In the genomic region with DNA sequence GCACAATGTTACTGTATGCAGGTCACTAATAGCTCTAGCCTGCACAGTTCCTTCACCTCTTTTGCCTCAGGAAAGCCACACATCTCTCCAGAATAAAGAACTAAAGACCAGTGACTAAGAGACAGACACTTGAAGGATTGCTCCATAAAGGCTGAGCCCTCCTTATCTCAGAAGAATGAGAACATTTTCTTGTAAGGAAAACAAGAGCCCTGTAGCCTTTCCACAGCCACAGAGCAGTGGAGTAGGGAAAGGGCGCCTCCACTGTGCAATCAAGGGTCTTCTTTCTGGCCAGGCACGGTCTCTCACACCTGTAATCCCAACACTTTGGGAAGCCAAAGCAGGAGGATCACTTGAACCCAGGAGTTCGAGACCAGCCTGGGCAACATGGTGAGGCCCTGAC, we compare ENCODE assay signal across 17 cellular contexts.
A peak's percentile ranks its signal among the peaks of the same experiment; 100 is the strongest.
DNase-seq lines count a peak whose midpoint lies in the region; ATAC-seq, FAIRE-seq and TF ChIP-seq lines count a peak whose summit lies in the region.
"Had no signal": no experiment of that assay in that cellular context is flagged by ENCODE, and none has a peak within 500 bp of the region (broad histone marks: within the 10 kb centered on the region; RNA-seq: fewer than 3 reads in every experiment).

No MANE protein-coding gene starts in this region.

- no peak for TF ChIP-seq CTCF in HepG2 (CRISPR knock-in tag; IDR thresholded peaks at IDR 0.05)
- TF ChIP-seq CTCF in right lobe of liver (IDR thresholded peaks at IDR 0.05) = no peak
- TF ChIP-seq CTCF in lower lobe of right lung (IDR thresholded peaks at IDR 0.05) = no peak
- no peak for TF ChIP-seq CTCF in upper lobe of right lung (IDR thresholded peaks at IDR 0.05)
- TF ChIP-seq CTCF in osteocyte (IDR thresholded peaks at IDR 0.05) = no peak

- TF ChIP-seq RAD21 in HepG2 (CRISPR knock-in tag; IDR thresholded peaks at IDR 0.05) = no peak

- intact Hi-C loops in HepG2 (cut with micrococcal nuclease; ENCODE audit: unreplicated experiment) (no loop called here), right lobe of liver (cut with DNase I) (no loop called here), lower lobe of right lung (cut with DNase I) (no loop called here), upper lobe of right lung (cut with DNase I) (no loop called here)

- H3K27ac Mint-ChIP-seq in osteocyte (ENCODE audit: unreplicated experiment) = no peak overlapping the region
- no peak overlapping the region for H3K27ac Mint-ChIP-seq in natural killer cell treated with Interleukin-12 subunit alpha and Interleukin-12 subunit beta and Interleukin-15 and Interleukin-18, amount 100 ng/mL, for 72 hours
- H3K27ac Mint-ChIP-seq: HFFc6 had no signal

- FAIRE-seq in HepG2 (lab: Jason Lieb, UNC) = no peak
- FAIRE-seq: A204.1 had no signal

- POLR2A ChIA-PET in HepG2 (lab: Yijun Ruan, JAX) = no interaction called here

- 31% methylated on average over 3 of the region's 3 CpGs for WGBS in HepG2 (ENCODE audit: low lambda C conversion rate)
- WGBS in right lobe of liver (ENCODE audit: insufficient coverage, low coverage, low lambda C conversion rate, missing lambda C conversion rate) = 50% methylated on average over 3 of the region's 3 CpGs
- WGBS in esophagus, 2 donors = 87 to 89% methylated on average over 3 of the region's 3 CpGs

- no peaks in the 10 kb centered on the region for H3K4me1 Mint-ChIP-seq in osteocyte (ENCODE audit: unreplicated experiment)
- no peaks in the 10 kb centered on the region for H3K4me1 Mint-ChIP-seq in natural killer cell treated with Interleukin-12 subunit alpha and Interleukin-12 subunit beta and Interleukin-15 and Interleukin-18, amount 100 ng/mL, for 72 hours (ENCODE audit: low read depth in 2 of 2)

- H3K4me2 ChIP-seq in HepG2 (ENCODE audit: low read depth, low read length) = no peak overlapping the region

- in situ Hi-C loops in HepG2 (cut with HindIII; ENCODE audit: extremely low pct_ligation_motif_present, low pct_unique_long_range_greater_than_20kb) = no loop called here

- no peaks in the 10 kb centered on the region for H3K36me3 ChIP-seq in HepG2 (replicated peaks in 1 of 2; ENCODE audit: control insufficient read depth in 1 of 2, insufficient read depth in 2 of 2, low read length in 2 of 2)
- H3K36me3 ChIP-seq in right lobe of liver = no peaks in the 10 kb centered on the region
- peaks cover 0 to 2% of the 10 kb centered on the region in 2 donors for H3K36me3 ChIP-seq in esophagus (ENCODE audit: control insufficient read depth in 2 of 2, insufficient read depth in 2 of 2, low read length in 1 of 2)
- H3K36me3 ChIP-seq in lower lobe of right lung = no peaks in the 10 kb centered on the region
- no peaks in the 10 kb centered on the region for H3K36me3 ChIP-seq in upper lobe of right lung

- H3K27ac ChIP-seq in HepG2 (ENCODE audit: extremely low read length, insufficient read depth, low read length) (no peak overlapping the region), right lobe of liver (no peak overlapping the region), esophagus (ENCODE audit: low read depth in 2 of 2, low read length in 1 of 2) (peak overlapping the region; percentile 69 to 89), lower lobe of right lung (no peak overlapping the region), upper lobe of right lung (no peak overlapping the region)

- H3K27me3 Mint-ChIP-seq in osteocyte (ENCODE audit: unreplicated experiment) = peaks cover 18% of the 10 kb centered on the region
- no peaks in the 10 kb centered on the region for H3K27me3 Mint-ChIP-seq in natural killer cell treated with Interleukin-12 subunit alpha and Interleukin-12 subunit beta and Interleukin-15 and Interleukin-18, amount 100 ng/mL, for 72 hours

- no peak for TF ChIP-seq EP300 in HepG2 (IDR thresholded peaks at IDR 0.05; ENCODE audit: low read depth in 2 of 2, low read length in 2 of 2)
- no peak for TF ChIP-seq EP300 in HepG2 (CRISPR knock-in tag; IDR thresholded peaks at IDR 0.05; ENCODE audit: borderline replicate concordance)

- H3K4me3 Mint-ChIP-seq in osteocyte (ENCODE audit: unreplicated experiment) = no peak overlapping the region
- no peak overlapping the region for H3K4me3 Mint-ChIP-seq in natural killer cell treated with Interleukin-12 subunit alpha and Interleukin-12 subunit beta and Interleukin-15 and Interleukin-18, amount 100 ng/mL, for 72 hours
- H3K4me3 Mint-ChIP-seq: HFFc6 had no signal

- no peak for TF ChIP-seq POLR2A in HepG2 (IDR thresholded peaks at IDR 0.05; ENCODE audit: insufficient read depth in 1 of 2, low read depth in 2 of 2, low read length in 2 of 2)
- no peak for TF ChIP-seq POLR2A in right lobe of liver (IDR thresholded peaks at IDR 0.05)

- H3K4me1 ChIP-seq in HepG2 (ENCODE audit: insufficient read depth, low read length) (no peaks in the 10 kb centered on the region), right lobe of liver (no peaks in the 10 kb centered on the region), esophagus (ENCODE audit: control insufficient read depth in 2 of 2, insufficient read depth in 2 of 2, low read length in 1 of 2) (peaks cover 0 to 22% of the 10 kb centered on the region in 2 donors), lower lobe of right lung (no peaks in the 10 kb centered on the region), upper lobe of right lung (no peaks in the 10 kb centered on the region)
- H3K4me1 ChIP-seq: Caco-2 had no signal

- H3K36me3 Mint-ChIP-seq in osteocyte (ENCODE audit: unreplicated experiment) = no peaks in the 10 kb centered on the region
- no peaks in the 10 kb centered on the region for H3K36me3 Mint-ChIP-seq in natural killer cell treated with Interleukin-12 subunit alpha and Interleukin-12 subunit beta and Interleukin-15 and Interleukin-18, amount 100 ng/mL, for 72 hours

- H2AFZ ChIP-seq in HepG2 (ENCODE audit: low read length) = no peak overlapping the region

- H3K9me3 ChIP-seq in HepG2 (ENCODE audit: low read length) (no peaks in the 10 kb centered on the region), right lobe of liver (no peaks in the 10 kb centered on the region), esophagus (ENCODE audit: control insufficient read depth in 2 of 2, insufficient read depth in 1 of 2, low read depth in 1 of 2, low read length in 1 of 2) (peaks cover 0 to under 1% of the 10 kb centered on the region in 2 donors), lower lobe of right lung (no peaks in the 10 kb centered on the region), upper lobe of right lung (no peaks in the 10 kb centered on the region)
- H3K9me3 ChIP-seq: Caco-2 had no signal

- H3K27me3 ChIP-seq in HepG2 (ENCODE audit: control insufficient read depth in 1 of 2, insufficient read depth in 2 of 2, low read length in 2 of 2) (peaks cover 0 to 29% of the 10 kb centered on the region in 2 experiments; a peak in 1 of 5 replicates), right lobe of liver (no peaks in the 10 kb centered on the region), esophagus (ENCODE audit: control insufficient read depth in 1 of 2, insufficient read depth in 2 of 2, low read length in 2 of 2) (no peaks in the 10 kb centered on the region), lower lobe of right lung (ENCODE audit: low read depth) (no peaks in the 10 kb centered on the region), upper lobe of right lung (no peaks in the 10 kb centered on the region)

- ATAC-seq in HepG2 (no peak), right lobe of liver (no peak), lower lobe of right lung (peak; percentile 22 to 40), upper lobe of right lung (peak; percentile 57), HG02798 (IDR thresholded peaks at IDR 0.05; ENCODE audit: poor library complexity, unreplicated experiment) (no peak)
- ATAC-seq in natural killer cell treated with Interleukin-12 subunit alpha and Interleukin-12 subunit beta and Interleukin-15 and Interleukin-18, amount 100 ng/mL, for 72 hours = no peak
- ATAC-seq: Panc1, Right ventricle myocardium inferior had no signal

- H3K79me2 ChIP-seq in HepG2 (ENCODE audit: insufficient read depth, low read length) = no peaks in the 10 kb centered on the region

- H3K9ac ChIP-seq in HepG2 (ENCODE audit: insufficient read depth, low read depth, low read length) = no peak overlapping the region

- H4K20me1 ChIP-seq in HepG2 (ENCODE audit: insufficient read depth, low read length) = no peaks in the 10 kb centered on the region

- DNase-seq in HepG2 (ENCODE audit: low spot score) (no peak), right lobe of liver (no peak), lower lobe of right lung (no peak), upper lobe of right lung (no peak), osteocyte (ENCODE audit: extremely low spot score, unreplicated experiment) (no peak)
- DNase-seq in natural killer cell treated with Interleukin-12 subunit alpha and Interleukin-12 subunit beta and Interleukin-15 and Interleukin-18, amount 100 ng/mL, for 72 hours (ENCODE audit: low spot score) = no peak
- DNase-seq: Caco-2, HFFc6, Karpas-422, MM.1S, NCI-H1436, NCI-H2029 treated with DMSO at 0.1 percent for 48 hours had no signal

- CTCF ChIA-PET in HepG2 (lab: Yijun Ruan, JAX; ENCODE audit: low intra/inter-chr PET ratio, low total read pairs) = no interaction called here

- H3K4me3 ChIP-seq in HepG2 (replicated peaks in 1 of 3; ENCODE audit: insufficient read depth in 1 of 3, low read depth in 2 of 3, low read length in 3 of 3) (no peak overlapping the region), right lobe of liver (no peak overlapping the region), esophagus (ENCODE audit: low read depth in 1 of 2, low read length in 2 of 2) (no peak overlapping the region), lower lobe of right lung (no peak overlapping the region), upper lobe of right lung (no peak overlapping the region)

- no TSS peak for BruUV-seq in HepG2 (replicated peaks; lab: Mats Ljungman, UMichigan)

- no peaks in the 10 kb centered on the region for H3K9me3 Mint-ChIP-seq in osteocyte (ENCODE audit: unreplicated experiment)
- H3K9me3 Mint-ChIP-seq in natural killer cell treated with Interleukin-12 subunit alpha and Interleukin-12 subunit beta and Interleukin-15 and Interleukin-18, amount 100 ng/mL, for 72 hours = no peaks in the 10 kb centered on the region
- H3K9me3 Mint-ChIP-seq: HFFc6 had no signal

TF ChIP-seq in HepG2, 621 proteins besides CTCF, POLR2A, EP300 and RAD21:
- TF ChIP-seq STAG1 (CRISPR knock-in tag; IDR thresholded peaks at IDR 0.05) (0 out of 2 replicates have a peak, but pooled peaks have one; percentile 7), ZSCAN29 (CRISPR knock-in tag; conservative IDR thresholded peaks at IDR 0.05) (no peak)

Comparison
In these comparisons a context has a peak if more than half of its experiments do, and no peak if none do; other contexts are left out.
1. ATAC-seq: peak in lower lobe of right lung (2 of 2) and upper lobe of right lung (single experiment); none in HepG2 (single experiment), right lobe of liver (0 of 4), HG02798 (single experiment) and natural killer cell treated with Interleukin-12 subunit alpha and Interleukin-12 subunit beta and Interleukin-15 and Interleukin-18, amount 100 ng/mL, for 72 hours (0 of 2).
2. H3K27ac ChIP-seq: peak in esophagus (2 of 2); none in HepG2 (single experiment), right lobe of liver (0 of 3), lower lobe of right lung (single experiment) and upper lobe of right lung (single experiment).